15 cellular contexts compared by ENCODE assay signal in genomic region chr17:57016764-57017116, GRCh38. TPM values are rescaled to one million over a fixed set of nuclear protein-coding genes. Genes with fewer than 3 reads are reported as not detected.
DNase-seq lines count a peak whose midpoint lies in the region; ATAC-seq, FAIRE-seq and TF ChIP-seq lines count a peak whose summit lies in the region.
"Had no signal": no experiment of that assay in that cellular context is flagged by ENCODE, and none has a peak within 500 bp of the region (broad histone marks: within the 10 kb centered on the region; RNA-seq: fewer than 3 reads in every experiment).

No MANE protein-coding gene starts in this region.

- no peak overlapping the region for H3K27ac ChIP-seq in mesenchymal stem cell (ENCODE audit: low read length, poor library complexity, severe bottlenecking)
- H3K27ac ChIP-seq: heart right ventricle, Peyer's patch, tibial artery had no signal

- no peak overlapping the region for H3K4me3 ChIP-seq in LNCaP clone FGC (ENCODE audit: low read depth, low read length)
- H3K4me3 ChIP-seq in bronchial epithelial cell (ENCODE audit: low read depth, low read length) = no peak overlapping the region
- H3K4me3 ChIP-seq in mesenchymal stem cell (ENCODE audit: insufficient read depth in 1 of 2, low read depth in 1 of 2, low read length in 2 of 2) = no peak overlapping the region
- H3K4me3 ChIP-seq: heart right ventricle, Peyer's patch, tibial artery had no signal

- no peak overlapping the region for H3K4ac ChIP-seq in mesenchymal stem cell (ENCODE audit: low read depth in 1 of 2, low read length in 2 of 2)

- no peak for ATAC-seq in HG02610 (IDR thresholded peaks at IDR 0.05; ENCODE audit: unreplicated experiment)
- no peak for ATAC-seq in omental fat pad (ENCODE audit: low FRiP score)
- ATAC-seq: activated CD8-positive, alpha-beta T cell treated with anti-CD3 and anti-CD28 coated beads for 36 hours; heart right ventricle; left cardiac atrium; naive thymus-derived CD4-positive, alpha-beta T cell had no signal

- no peak overlapping the region for H2BK5ac ChIP-seq in mesenchymal stem cell (ENCODE audit: low read depth, low read length, poor library complexity, severe bottlenecking)

- H2BK15ac ChIP-seq in mesenchymal stem cell (ENCODE audit: low read depth, poor library complexity, severe bottlenecking) = no peak overlapping the region

- H3K36me3 ChIP-seq in bronchial epithelial cell (ENCODE audit: control insufficient read depth, insufficient read depth, low read length) (no peaks in the 10 kb centered on the region), mesenchymal stem cell (ENCODE audit: control insufficient read depth in 1 of 2, insufficient read depth in 2 of 2, low read depth in 1 of 2, low read length in 2 of 2) (no peaks in the 10 kb centered on the region)
- H3K36me3 ChIP-seq: heart right ventricle, Peyer's patch, tibial artery had no signal

- no peak overlapping the region for H3K14ac ChIP-seq in mesenchymal stem cell (ENCODE audit: low read length in 2 of 2)

- no peak overlapping the region for H2BK12ac ChIP-seq in mesenchymal stem cell (ENCODE audit: low read length in 2 of 2)

- H2AFZ ChIP-seq in mesenchymal stem cell (ENCODE audit: low read depth, low read length) = no peak overlapping the region

- no peak overlapping the region for H3K9ac ChIP-seq in mesenchymal stem cell (ENCODE audit: low read length)

- no peak overlapping the region for H4K91ac ChIP-seq in mesenchymal stem cell (ENCODE audit: low read length)

- no peak overlapping the region for H3K18ac ChIP-seq in mesenchymal stem cell (ENCODE audit: low read depth in 1 of 2, low read length in 2 of 2)

- H3K79me1 ChIP-seq in mesenchymal stem cell (replicated peaks; ENCODE audit: low read length, poor library complexity, severe bottlenecking) = no peaks in the 10 kb centered on the region

- H3K27me3 ChIP-seq in bronchial epithelial cell (ENCODE audit: control insufficient read depth, insufficient read depth, low read length) (no peaks in the 10 kb centered on the region), mesenchymal stem cell (ENCODE audit: control insufficient read depth in 1 of 2, insufficient read depth in 1 of 2, low read length in 2 of 2) (peaks cover 9 to 19% of the 10 kb centered on the region in 2 experiments)
- H3K27me3 ChIP-seq: heart right ventricle, Peyer's patch, tibial artery had no signal

- WGBS in mesenchymal stem cell = 58% methylated on average over 3 of the region's 3 CpGs

- H4K8ac ChIP-seq in mesenchymal stem cell (ENCODE audit: low read length) = no peak overlapping the region

- H3K4me1 ChIP-seq in mesenchymal stem cell (ENCODE audit: control insufficient read depth, insufficient read depth, low read depth, low read length) = peaks cover 2% of the 10 kb centered on the region
- H3K4me1 ChIP-seq: heart right ventricle had no signal

- no peak overlapping the region for H2BK120ac ChIP-seq in mesenchymal stem cell (ENCODE audit: low read depth, low read length)

- DNase-seq in EL = peak; percentile 33
- DNase-seq in LNCaP clone FGC (ENCODE audit: low read depth) = peak; percentile 81
- DNase-seq in bronchial epithelial cell (ENCODE audit: low read depth) = peak; percentile 57
- peak; percentile 8 for DNase-seq in mesenchymal stem cell
- no peak for DNase-seq in stimulated activated naive CD4-positive, alpha-beta T cell (lab: John Stamatoyannopoulos, UW)
- DNase-seq in omental fat pad (ENCODE audit: low spot score) = no peak
- DNase-seq in G401 (ENCODE audit: low spot score) = no peak
- DNase-seq: activated CD8-positive, alpha-beta T cell treated with anti-CD3 and anti-CD28 coated beads for 36 hours; heart right ventricle; left cardiac atrium; naive thymus-derived CD4-positive, alpha-beta T cell; NCI-H1436 treated with DMSO at 0.1 percent for 48 hours; Peyer's patch; tibial artery had no signal

- H3K23ac ChIP-seq in mesenchymal stem cell (ENCODE audit: low read length in 2 of 2) = no peak overlapping the region

- no peak for TF ChIP-seq CTCF in LNCaP clone FGC (IDR thresholded peaks at IDR 0.05; ENCODE audit: control insufficient read depth, extremely low read depth, insufficient read depth)
- TF ChIP-seq CTCF in bronchial epithelial cell (IDR thresholded peaks at IDR 0.05; ENCODE audit: insufficient read depth, low read length, severe bottlenecking) = no peak
- no peak for TF ChIP-seq CTCF in omental fat pad (IDR thresholded peaks at IDR 0.05)

- peak; percentile 66 for FAIRE-seq in bronchial epithelial cell (lab: Jason Lieb, UNC)

- H2AK5ac ChIP-seq in mesenchymal stem cell (ENCODE audit: low read length, severe bottlenecking) = no peak overlapping the region

- H3K4me2 ChIP-seq in mesenchymal stem cell (ENCODE audit: low read length, poor library complexity, severe bottlenecking) = no peak overlapping the region

- H3K9me3 ChIP-seq in mesenchymal stem cell (ENCODE audit: control insufficient read depth, low read length) = no peaks in the 10 kb centered on the region
- H3K9me3 ChIP-seq: heart right ventricle, Peyer's patch, tibial artery had no signal

- in situ Hi-C loops in G401 (cut with HindIII; ENCODE audit: low sequenced_read_pairs) = no loop called here

RNA-seq across cellular contexts. Expression of gene SCPEP1, which starts 38.8 kb away (rescaled TPM):
- total RNA-seq in bronchial epithelial cell = 99.0 and 137 TPM in 2 replicates
- 73.5 TPM for polyA plus RNA-seq in mesenchymal stem cell (2013, experiment 1 of 2)
- polyA plus RNA-seq in mesenchymal stem cell (2013, experiment 2 of 2) = 73.3 TPM
- 10 to 100 TPM; 59.6 to 80.9 (median 69.1) TPM for total RNA-seq in omental fat pad
- 44.5 and 56.9 TPM in 2 replicates for total RNA-seq in G401 (2014; rRNA removed; shearing (Covaris generic))

RNA-seq across cellular contexts. Expression of gene COIL, which starts 55.9 kb away (rescaled TPM):
- total RNA-seq in bronchial epithelial cell (15.3 and 16.3 TPM in 2 replicates), omental fat pad (10 to 100 TPM in 1 of 4 donors, 1 to 10 TPM in 3; 6.7 to 13.4 (median 9.3) TPM)
- 16.4 TPM for polyA plus RNA-seq in mesenchymal stem cell (2013, experiment 1 of 2)
- 16.8 TPM for polyA plus RNA-seq in mesenchymal stem cell (2013, experiment 2 of 2)
- 14.4 and 25.3 TPM in 2 replicates for total RNA-seq in G401 (2014; rRNA removed; shearing (Covaris generic))

Comparison
In these comparisons a context has a peak if more than half of its experiments do, and no peak if none do; other contexts are left out.
1. DNase-seq: peak in EL (single experiment), LNCaP clone FGC (single experiment), bronchial epithelial cell (single experiment) and mesenchymal stem cell (single experiment); none in stimulated activated naive CD4-positive, alpha-beta T cell (0 of 6), omental fat pad (single experiment) and G401 (single experiment).